11 cellular contexts compared by ENCODE assay signal in genomic region chr13:33639640-33640080, GRCh38.
DNase-seq lines count a peak whose midpoint lies in the region; ATAC-seq, FAIRE-seq and TF ChIP-seq lines count a peak whose summit lies in the region.
"Had no signal": no experiment of that assay in that cellular context is flagged by ENCODE, and none has a peak within 500 bp of the region (broad histone marks: within the 10 kb centered on the region; RNA-seq: fewer than 3 reads in every experiment).

No MANE protein-coding gene starts in this region.

- peaks cover 70% of the 10 kb centered on the region for H3K4me1 Mint-ChIP-seq in WTC11

- no peak overlapping the region for H2AFZ ChIP-seq in IMR-90 (replicated peaks; ENCODE audit: low read length, poor library complexity)

- TF ChIP-seq POLR2A in A549 (IDR thresholded peaks at IDR 0.05; ENCODE audit: low read length): no peak
- no peak for TF ChIP-seq POLR2A in IMR-90 (IDR thresholded peaks at IDR 0.05; ENCODE audit: low read depth, low read length)

- H2BK20ac ChIP-seq in IMR-90 (ENCODE audit: low read depth, low read length): peak overlapping the region; percentile 38; the same call in 1 of the 2 replicates

- intact Hi-C loops in IMR-90 (cut with micrococcal nuclease) (loop anchor here (5.0 kb wide), 1 partner anchor 83 kb away; no protein-coding TSS in a partner anchor), left colon (cut with DNase I, micrococcal nuclease) (no loop called here)

- no peak for TF ChIP-seq EP300 in A549 (IDR thresholded peaks at IDR 0.05)

- CTCF ChIA-PET in A549 (lab: Yijun Ruan, JAX) (no interaction called here), IMR-90 (lab: Yijun Ruan, JAX) (no interaction called here), WTC11 (lab: Charles Lee) (no interaction called here)

- H3K9ac ChIP-seq in IMR-90 (ENCODE audit: low read depth, low read length): no peak overlapping the region

- peak overlapping the region; percentile 45; the same call in 1 of the 2 replicates for H3K18ac ChIP-seq in IMR-90 (ENCODE audit: low read depth, low read length)

- 0 out of 2 replicates have a peak overlapping the region, but pooled peaks have one; percentile 37 for H3K14ac ChIP-seq in IMR-90 (replicated peaks; ENCODE audit: low read depth, low read length)

- no peak overlapping the region for H2AK9ac ChIP-seq in IMR-90 (replicated peaks; ENCODE audit: low read depth, low read length, poor library complexity)

- peak overlapping the region; percentile 69; the same call in 2 of the 3 replicates for H2BK15ac ChIP-seq in IMR-90 (ENCODE audit: low read depth, low read length)

- TF ChIP-seq RAD21 in A549 (conservative IDR thresholded peaks at IDR 0.05 in 1 of 2, IDR thresholded peaks at IDR 0.05 in 1 of 2) (no peak), IMR-90 (IDR thresholded peaks at IDR 0.05; ENCODE audit: low read length) (no peak)

- H3K56ac ChIP-seq in IMR-90 (ENCODE audit: extremely low read depth, insufficient read depth, low read length): no peak overlapping the region

- H4K91ac ChIP-seq in IMR-90 (ENCODE audit: insufficient read depth, low read depth, low read length): no peak overlapping the region; the same call in 1 of the 2 replicates

- H3K9me3 Mint-ChIP-seq in WTC11: no peaks in the 10 kb centered on the region

- no peak for DNase-seq in A549 (ENCODE audit: low read depth in 1 of 2, low spot score in 1 of 2)
- no peak for DNase-seq in IMR-90
- peak; percentile 86 for DNase-seq in epithelial cell of esophagus (ENCODE audit: low read depth)
- DNase-seq in left colon: no peak
- DNase-seq in WTC11 (ENCODE audit: low spot score): no peak
- no peak for DNase-seq in ecto neural progenitor cell (ENCODE audit: low spot score)
- DNase-seq in SIG-M5 treated with dmso at 0.1 percent for 504 hours (lab: John Stamatoyannopoulos, UW; ENCODE audit: unreplicated experiment): no peak

- no peaks in the 10 kb centered on the region for H4K20me1 ChIP-seq in IMR-90 (ENCODE audit: insufficient read depth, low read length)

- dilution Hi-C loops in IMR-90 (cut with HindIII; ENCODE audit: low sequenced_read_pairs, unreplicated experiment): no loop called here

- peak overlapping the region; percentile 66 for H2AK5ac ChIP-seq in IMR-90 (ENCODE audit: low read depth, low read length)

- no peak overlapping the region for H3K4me3 Mint-ChIP-seq in WTC11
- H3K4me3 Mint-ChIP-seq: activated naive CD8-positive, alpha-beta T cell had no signal

- H3K23ac ChIP-seq in IMR-90 (ENCODE audit: low read depth, low read length): no peak overlapping the region

- H3K4me3 ChIP-seq in A549 (no peak overlapping the region), IMR-90 (ENCODE audit: insufficient read depth, low read depth, low read length) (no peak overlapping the region), epithelial cell of esophagus (ENCODE audit: low read length) (no peak overlapping the region)
- H3K4me3 ChIP-seq: lung had no signal

- TF ChIP-seq CTCF in A549 (IDR thresholded peaks at IDR 0.05) (no peak), IMR-90 (conservative IDR thresholded peaks at IDR 0.05; ENCODE audit: low read depth, low read length) (no peak), epithelial cell of esophagus (IDR thresholded peaks at IDR 0.05; ENCODE audit: insufficient read depth, low read depth, low read length, missing control alignments) (no peak), WTC11 (IDR thresholded peaks at IDR 0.05) (no peak)

- H3K9me3 ChIP-seq in A549: no peaks in the 10 kb centered on the region
- H3K9me3 ChIP-seq in IMR-90 (ENCODE audit: control insufficient read depth, insufficient read depth, low read length): no peaks in the 10 kb centered on the region

- H3K36me3 Mint-ChIP-seq in WTC11: no peaks in the 10 kb centered on the region
- H3K36me3 Mint-ChIP-seq: activated naive CD8-positive, alpha-beta T cell; CD4-positive, CD25-positive, alpha-beta regulatory T cell had no signal

- POLR2A ChIA-PET in A549 (lab: Yijun Ruan, JAX): no interaction called here
- POLR2A ChIA-PET in IMR-90 (lab: Charles Lee; ENCODE audit: unreplicated experiment): no interaction called here
- POLR2A ChIA-PET in WTC11 (lab: Charles Lee): no interaction called here

- peaks cover 16% of the 10 kb centered on the region; the same call in 1 of the 2 replicates for H3K9me1 ChIP-seq in IMR-90 (ENCODE audit: insufficient read depth, low read length)

- H3K4me1 ChIP-seq in A549: peaks cover 68% of the 10 kb centered on the region
- H3K4me1 ChIP-seq in IMR-90 (ENCODE audit: control insufficient read depth, insufficient read depth, low read length): peaks cover 25% of the 10 kb centered on the region

- H4K8ac ChIP-seq in IMR-90 (ENCODE audit: low read depth in 2 of 2, low read length in 2 of 2): no peak overlapping the region; a peak in 1 of 4 replicates

- H3K4ac ChIP-seq in IMR-90 (ENCODE audit: low read depth, low read length): peak overlapping the region; percentile 28; the same call in 1 of the 2 replicates

- no peak overlapping the region for H3K27ac Mint-ChIP-seq in WTC11
- H3K27ac Mint-ChIP-seq: activated naive CD8-positive, alpha-beta T cell had no signal

- no peaks in the 10 kb centered on the region for H3K79me1 ChIP-seq in IMR-90 (ENCODE audit: low read depth in 1 of 2, low read length in 2 of 2)

- peaks cover 8% of the 10 kb centered on the region; the same call in 1 of the 2 replicates for H3K27me3 Mint-ChIP-seq in WTC11 (ENCODE audit: low read depth)
- H3K27me3 Mint-ChIP-seq: activated naive CD8-positive, alpha-beta T cell; CD4-positive, CD25-positive, alpha-beta regulatory T cell had no signal

- ATAC-seq in A549: no peak
- ATAC-seq in GM21367 (IDR thresholded peaks at IDR 0.05; ENCODE audit: unreplicated experiment): peak; percentile 56
- no peak for ATAC-seq in IMR-90 (ENCODE audit: low read depth)
- ATAC-seq in left colon: no peak
- no peak for ATAC-seq in WTC11

- no peak for FAIRE-seq in A549 (lab: Jason Lieb, UNC)

- BruUV-seq in IMR-90 (replicated peaks; lab: Mats Ljungman, UMichigan): no TSS peak

- H3K27me3 ChIP-seq in IMR-90 (ENCODE audit: control insufficient read depth, insufficient read depth, low read length): no peaks in the 10 kb centered on the region

- H3K27ac ChIP-seq in A549: peak overlapping the region; percentile 82 to 89; a peak in 5 of 6 replicates
- H3K27ac ChIP-seq in IMR-90 (ENCODE audit: insufficient read depth, low read length): no peak overlapping the region

- H4K5ac ChIP-seq in IMR-90 (ENCODE audit: low read depth, low read length): peak overlapping the region; percentile 34; the same call in 1 of the 2 replicates

- peak overlapping the region; percentile 60 for H2BK5ac ChIP-seq in IMR-90 (ENCODE audit: low read depth, low read length, poor library complexity, severe bottlenecking)

- peak overlapping the region; percentile 43; the same call in 1 of the 2 replicates for H2BK120ac ChIP-seq in IMR-90 (ENCODE audit: low read depth, low read length)

- no peaks in the 10 kb centered on the region for H3K36me3 ChIP-seq in IMR-90 (ENCODE audit: control insufficient read depth, insufficient read depth, low read length)

- H3K4me2 ChIP-seq in A549 (peak overlapping the region; percentile 32; the same call in 2 of the 3 replicates), IMR-90 (ENCODE audit: low read depth, low read length) (no peak overlapping the region)

- 85% methylated on average over 4 of the region's 4 CpGs for WGBS in A549 (ENCODE audit: missing lambda C conversion rate)
- WGBS in IMR-90 (ENCODE audit: extremely low coverage in 2 of 2, insufficient read length in 1 of 2), 2 experiments: no CpG with 5 or more reads among the region's 4 CpGs

- in situ Hi-C loops in IMR-90 (cut with MboI; ENCODE audit: low sequenced_read_pairs): no loop called here

TF ChIP-seq in A549, 52 proteins besides CTCF, POLR2A, EP300 and RAD21 (continues in another document):
- TF ChIP-seq CHD4 (IDR thresholded peaks at IDR 0.05; ENCODE audit: borderline replicate concordance): no peak

TF ChIP-seq in IMR-90, 13 proteins besides CTCF, POLR2A, EP300 and RAD21:
- TF ChIP-seq NFE2L2 (IDR thresholded peaks at IDR 0.05; ENCODE audit: low read depth, low read length) (no peak), MAFK (IDR thresholded peaks at IDR 0.05; ENCODE audit: low read depth, low read length) (no peak), FOS (IDR thresholded peaks at IDR 0.05; ENCODE audit: low read depth, low read length) (no peak), CEBPB (IDR thresholded peaks at IDR 0.05; ENCODE audit: low read depth, low read length) (no peak), RFX5 (IDR thresholded peaks at IDR 0.05; ENCODE audit: low read depth, low read length) (no peak)

TF ChIP-seq in WTC11, 78 proteins besides CTCF, POLR2A, EP300 and RAD21 (continues in another document):
- TF ChIP-seq GRHL2 (CRISPR knock-in tag; IDR thresholded peaks at IDR 0.05; ENCODE audit: insufficient replicate concordance, severe bottlenecking) (no peak), CBFB (CRISPR knock-in tag; IDR thresholded peaks at IDR 0.05; ENCODE audit: low read depth) (no peak), ERG (CRISPR knock-in tag; IDR thresholded peaks at IDR 0.05) (no peak), EMX1 (CRISPR knock-in tag; IDR thresholded peaks at IDR 0.05) (no peak), USF2 (CRISPR knock-in tag; IDR thresholded peaks at IDR 0.05) (no peak)
